1 cellular context compared by ENCODE assay signal in genomic region chr10:44976352-44977198, GRCh38.
TF ChIP-seq lines count a peak whose summit lies in the region.

No MANE protein-coding gene starts in this region.

TF ChIP-seq in HepG2, 621 proteins besides CTCF, POLR2A, EP300 and RAD21 (continued from another document and continues in another):
- TF ChIP-seq CREB3 (CRISPR knock-in tag; IDR thresholded peaks at IDR 0.05), result 0 out of 2 replicates have a peak, but pooled peaks have one; percentile 8
- no peak for TF ChIP-seq BHLHE40 (IDR thresholded peaks at IDR 0.05; ENCODE audit: low read length)
- no peak for TF ChIP-seq ZNF839 (CRISPR knock-in tag; IDR thresholded peaks at IDR 0.05; ENCODE audit: borderline replicate concordance)
- peak; percentile 67; the same call in 1 of the 2 replicates for TF ChIP-seq ZNF713 (CRISPR knock-in tag; IDR thresholded peaks at IDR 0.05)
- TF ChIP-seq HOMEZ (CRISPR knock-in tag; IDR thresholded peaks at IDR 0.05; ENCODE audit: low read depth), result no peak
- 0 out of 2 replicates have a peak, but pooled peaks have one; percentile 20 for TF ChIP-seq ZNF253 (CRISPR knock-in tag; IDR thresholded peaks at IDR 0.05; ENCODE audit: borderline replicate concordance)
- TF ChIP-seq ZNF878 (CRISPR knock-in tag; IDR thresholded peaks at IDR 0.05), result 0 out of 2 replicates have a peak, but pooled peaks have one; percentile 16
- TF ChIP-seq ZNF558 (CRISPR knock-in tag; IDR thresholded peaks at IDR 0.05; ENCODE audit: borderline replicate concordance), result peak; percentile 59; the same call in 1 of the 2 replicates
- peak; percentile 21; the same call in 1 of the 2 replicates for TF ChIP-seq SMAD1 (CRISPR knock-in tag; IDR thresholded peaks at IDR 0.05; ENCODE audit: borderline replicate concordance, low read depth)
- TF ChIP-seq RBM22 (optimal IDR thresholded peaks at IDR 0.05; ENCODE audit: low read length), result no peak
- 0 out of 2 replicates have a peak, but pooled peaks have one; percentile 9 for TF ChIP-seq MEIS2 (CRISPR knock-in tag; IDR thresholded peaks at IDR 0.05)
- TF ChIP-seq TCF12 (IDR thresholded peaks at IDR 0.05), result no peak
- no peak for TF ChIP-seq TCF12 (CRISPR knock-in tag; IDR thresholded peaks at IDR 0.05)
- TF ChIP-seq ZFP36 (IDR thresholded peaks at IDR 0.05; ENCODE audit: borderline replicate concordance, low read depth, low read length, partially characterized antibody), result no peak
- no peak for TF ChIP-seq FOXA1 (IDR thresholded peaks at IDR 0.05)
- TF ChIP-seq FOXA1 (CRISPR knock-in tag; IDR thresholded peaks at IDR 0.05), result no peak
- peak in 1 of 2 experiments; percentile 15; a peak in 2 of 4 replicates for TF ChIP-seq ATF4 (CRISPR knock-in tag; IDR thresholded peaks at IDR 0.05)
- TF ChIP-seq ZNF615 (CRISPR knock-in tag; IDR thresholded peaks at IDR 0.05; ENCODE audit: borderline replicate concordance), result no peak
- TF ChIP-seq NR2F1 (CRISPR knock-in tag; IDR thresholded peaks at IDR 0.05), result no peak
- no peak; the same call in 1 of the 2 replicates for TF ChIP-seq STAT6 (CRISPR knock-in tag; IDR thresholded peaks at IDR 0.05; ENCODE audit: borderline replicate concordance)
- no peak for TF ChIP-seq ARID5B (CRISPR knock-in tag; IDR thresholded peaks at IDR 0.05)
- TF ChIP-seq ZNF639 (CRISPR knock-in tag; conservative IDR thresholded peaks at IDR 0.05), result 0 out of 2 replicates have a peak, but pooled peaks have one; percentile 48
- TF ChIP-seq ZNF549 (CRISPR knock-in tag; IDR thresholded peaks at IDR 0.05), result no peak
- 0 out of 2 replicates have a peak, but pooled peaks have one; percentile 17 for TF ChIP-seq ZNF274 (CRISPR knock-in tag; IDR thresholded peaks at IDR 0.05)
- peak; percentile 50; the same call in 1 of the 2 replicates for TF ChIP-seq MIXL1 (CRISPR knock-in tag; IDR thresholded peaks at IDR 0.05)
- TF ChIP-seq SRSF9 (IDR thresholded peaks at IDR 0.05; ENCODE audit: borderline replicate concordance, insufficient read depth, low read depth, low read length, poor library complexity, severe bottlenecking), result no peak
- TF ChIP-seq LRRFIP1 (CRISPR knock-in tag; conservative IDR thresholded peaks at IDR 0.05), result no peak
- no peak for TF ChIP-seq NFE2 (CRISPR knock-in tag; IDR thresholded peaks at IDR 0.05)
- peak; percentile 14; the same call in 1 of the 2 replicates for TF ChIP-seq ZNF629 (CRISPR knock-in tag; conservative IDR thresholded peaks at IDR 0.05)
- TF ChIP-seq HNRNPK (IDR thresholded peaks at IDR 0.05; ENCODE audit: low read depth, low read length, poor library complexity, severe bottlenecking), result no peak
- TF ChIP-seq ZBTB44 (CRISPR knock-in tag; IDR thresholded peaks at IDR 0.05), result no peak; the same call in 1 of the 2 replicates
- TF ChIP-seq ZNF569 (CRISPR knock-in tag; IDR thresholded peaks at IDR 0.05; ENCODE audit: borderline replicate concordance), result 0 out of 2 replicates have a peak, but pooled peaks have one; percentile 26
- TF ChIP-seq ZNF354B (CRISPR knock-in tag; IDR thresholded peaks at IDR 0.05), result no peak
- TF ChIP-seq CEBPB (IDR thresholded peaks at IDR 0.05; ENCODE audit: borderline replicate concordance, low read depth, low read length), result no peak
- no peak for TF ChIP-seq ZNF30 (CRISPR knock-in tag; IDR thresholded peaks at IDR 0.05)
- TF ChIP-seq ZNF460 (CRISPR knock-in tag; IDR thresholded peaks at IDR 0.05; ENCODE audit: borderline replicate concordance), result no peak
- TF ChIP-seq IRF9 (CRISPR knock-in tag; IDR thresholded peaks at IDR 0.05; ENCODE audit: borderline replicate concordance), result peak; percentile 22; the same call in 1 of the 2 replicates
- no peak; the same call in 1 of the 2 replicates for TF ChIP-seq ZNF512 (CRISPR knock-in tag; IDR thresholded peaks at IDR 0.05)
- TF ChIP-seq THAP7 (CRISPR knock-in tag; IDR thresholded peaks at IDR 0.05), result 0 out of 2 replicates have a peak, but pooled peaks have one; percentile 52
- no peak for TF ChIP-seq NONO (IDR thresholded peaks at IDR 0.05)
- peak; percentile 59; the same call in 1 of the 2 replicates for TF ChIP-seq NONO (CRISPR knock-in tag; conservative IDR thresholded peaks at IDR 0.05)
- no peak; the same call in 1 of the 2 replicates for TF ChIP-seq KAT8 (CRISPR knock-in tag; IDR thresholded peaks at IDR 0.05)
